Comparison of ENCODE assay signal across 21 cellular contexts in the genomic region with DNA sequence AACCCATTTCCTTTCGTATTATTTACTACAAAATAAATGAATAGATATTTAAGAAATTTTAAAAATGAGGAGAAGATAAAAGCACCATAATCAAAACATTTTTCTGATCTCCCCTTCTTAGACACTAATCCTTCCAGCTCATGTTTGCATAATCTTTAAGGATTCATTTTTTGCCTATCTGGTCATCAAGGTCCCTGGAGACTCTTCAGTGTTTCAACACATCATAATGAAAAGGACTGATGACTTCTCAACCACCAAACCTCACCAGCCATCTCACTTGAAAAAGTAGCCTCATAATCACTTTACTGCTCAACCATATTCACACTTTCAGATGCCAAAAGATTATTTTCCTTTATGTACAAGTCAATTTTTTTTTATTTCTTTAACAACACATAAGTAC.
DNase-seq lines count a peak whose midpoint lies in the region; ATAC-seq and TF ChIP-seq lines count a peak whose summit lies in the region.
"Had no signal": no experiment of that assay in that cellular context is flagged by ENCODE, and none has a peak within 500 bp of the region (broad histone marks: within the 10 kb centered on the region; RNA-seq: fewer than 3 reads in every experiment).

No MANE protein-coding gene starts in this region.

- no peaks in the 10 kb centered on the region for H3K79me2 ChIP-seq in GM23248 (ENCODE audit: insufficient read depth)
- peaks cover 27% of the 10 kb centered on the region for H3K79me2 ChIP-seq in neural cell (replicated peaks; ENCODE audit: insufficient read depth, low read length)

- H3K4me3 Mint-ChIP-seq in brain (no peak overlapping the region), type B pancreatic cell (no peak overlapping the region)
- H3K4me3 Mint-ChIP-seq: IgD-negative memory B cell had no signal

- H3K27me3 Mint-ChIP-seq in brain (no peaks in the 10 kb centered on the region), type B pancreatic cell (peaks cover 6% of the 10 kb centered on the region)
- H3K27me3 Mint-ChIP-seq: IgD-negative memory B cell had no signal

- H3K9me3 Mint-ChIP-seq in brain, result no peaks in the 10 kb centered on the region
- H3K9me3 Mint-ChIP-seq in type B pancreatic cell, result no peaks in the 10 kb centered on the region

- no peak overlapping the region for H3K4me3 ChIP-seq in GM23248
- H3K4me3 ChIP-seq in neural cell (ENCODE audit: low read length), result no peak overlapping the region

- peak overlapping the region in 3 of 5 experiments; percentile 13 to 65 (median 52) for H3K27ac Mint-ChIP-seq in brain
- no peak overlapping the region for H3K27ac Mint-ChIP-seq in type B pancreatic cell
- H3K27ac Mint-ChIP-seq: IgD-negative memory B cell had no signal

- H3K27ac ChIP-seq in GM23248 (no peak overlapping the region), neural cell (ENCODE audit: low read length) (peak overlapping the region; percentile 54)
- H3K27ac ChIP-seq: C4-2B had no signal

- no peak for TF ChIP-seq EP300 in neural cell (conservative IDR thresholded peaks at IDR 0.05; ENCODE audit: poor library complexity, severe bottlenecking)

- H3K9me3 ChIP-seq in GM23248 (ENCODE audit: low read depth), result no peaks in the 10 kb centered on the region
- no peaks in the 10 kb centered on the region for H3K9me3 ChIP-seq in neural cell (ENCODE audit: low read length)
- H3K9me3 ChIP-seq: SK-N-SH had no signal

- no peak for TF ChIP-seq RAD21 in neural cell (conservative IDR thresholded peaks at IDR 0.05)

- H3K4me2 ChIP-seq in GM23248 (ENCODE audit: unreplicated experiment) (no peak overlapping the region), neural cell (ENCODE audit: low read length) (no peak overlapping the region)
- H3K4me2 ChIP-seq: SK-N-SH had no signal

- H3K36me3 ChIP-seq in GM23248 (ENCODE audit: low read depth) (no peaks in the 10 kb centered on the region), neural cell (ENCODE audit: insufficient read depth, low read length) (no peaks in the 10 kb centered on the region)

- H3K4me1 ChIP-seq in GM23248 (ENCODE audit: insufficient read depth), result no peaks in the 10 kb centered on the region

- H3K4me1 Mint-ChIP-seq in brain (peaks cover 69% of the 10 kb centered on the region), type B pancreatic cell (ENCODE audit: unreplicated experiment) (peaks cover 5% of the 10 kb centered on the region)
- H3K4me1 Mint-ChIP-seq: IgD-negative memory B cell had no signal

- peak; percentile 58 for DNase-seq in GM23248
- DNase-seq in type B pancreatic cell (ENCODE audit: extremely low spot score, unreplicated experiment), result no peak
- no peak for DNase-seq in hypothalamus (lab: John Stamatoyannopoulos, UW)
- no peak for DNase-seq in medulla oblongata (ENCODE audit: extremely low spot score)
- DNase-seq: DMS53, EL, GF-D8, NCI-H1048, NCI-H1436, NCI-H2029, NCI-H2171, NCI-H345, SIG-M5, SK-N-SH had no signal

- ATAC-seq in GM19455 (IDR thresholded peaks at IDR 0.05; ENCODE audit: unreplicated experiment), result no peak
- ATAC-seq: HCT116, Panc1 had no signal

- in situ Hi-C loops in GM23248 (cut with MboI), result no loop called here

- H4K20me1 ChIP-seq in GM23248 (ENCODE audit: insufficient read depth) (no peaks in the 10 kb centered on the region), neural cell (ENCODE audit: insufficient read depth) (no peaks in the 10 kb centered on the region)

- peaks cover 3% of the 10 kb centered on the region; the same call in 1 of the 2 replicates for H3F3A ChIP-seq in GM23248 (ENCODE audit: insufficient read depth)
- peaks cover 6% of the 10 kb centered on the region for H3F3A ChIP-seq in neural cell (ENCODE audit: insufficient read depth, low read length, poor library complexity, severe bottlenecking)

- H3K27me3 ChIP-seq in GM23248 (replicated peaks; ENCODE audit: insufficient read depth), result peaks cover 25% of the 10 kb centered on the region
- H3K27me3 ChIP-seq in neural cell (ENCODE audit: insufficient read depth, low read depth, low read length), result no peaks in the 10 kb centered on the region

- H2AFZ ChIP-seq in GM23248 (no peak overlapping the region), neural cell (ENCODE audit: low read depth, low read length) (no peak overlapping the region)

- 0% methylated on average over 1 of the region's 1 CpG for WGBS in GM23248 (ENCODE audit: low coverage in 1 of 2, low lambda C conversion rate in 2 of 2, missing lambda C conversion rate in 2 of 2), 2 experiments

- H3K9me2 ChIP-seq in GM23248 (ENCODE audit: insufficient read depth) (no peaks in the 10 kb centered on the region), neural cell (ENCODE audit: insufficient read depth, low read length) (no peaks in the 10 kb centered on the region)
- H3K9me2 ChIP-seq: SK-N-SH had no signal

- TF ChIP-seq CTCF in brain (conservative IDR thresholded peaks at IDR 0.05), result no peak
- TF ChIP-seq CTCF in neural cell (IDR thresholded peaks at IDR 0.05; ENCODE audit: poor library complexity, severe bottlenecking), result no peak
- no peak for TF ChIP-seq CTCF in type B pancreatic cell (conservative IDR thresholded peaks at IDR 0.05)

- peaks cover 17% of the 10 kb centered on the region for H3K36me3 Mint-ChIP-seq in brain
- H3K36me3 Mint-ChIP-seq in type B pancreatic cell, result no peaks in the 10 kb centered on the region
- H3K36me3 Mint-ChIP-seq: IgD-negative memory B cell had no signal

- no peak overlapping the region for H3K9ac ChIP-seq in GM23248
- no peak overlapping the region for H3K9ac ChIP-seq in neural cell (ENCODE audit: low read length)
- H3K9ac ChIP-seq: SK-N-SH had no signal

TF ChIP-seq in neural cell, 6 proteins besides CTCF, POLR2A, EP300 and RAD21:
- TF ChIP-seq TAF1 (IDR thresholded peaks at IDR 0.05; ENCODE audit: low read depth), result no peak
TF ChIP-seq in neural cell: peak in this region for 0.
